In genomic region chr15:72970965-72971746, GRCh38 we compare ENCODE assay signal across 12 cellular contexts.
DNase-seq lines count a peak whose midpoint lies in the region; ATAC-seq and TF ChIP-seq lines count a peak whose summit lies in the region.
"Had no signal": no experiment of that assay in that cellular context is flagged by ENCODE, and none has a peak within 500 bp of the region (broad histone marks: within the 10 kb centered on the region; RNA-seq: fewer than 3 reads in every experiment).

No MANE protein-coding gene starts in this region.

- H3K9ac ChIP-seq in mesendoderm (ENCODE audit: low read length): no peak overlapping the region

- H2AK5ac ChIP-seq in mesendoderm (ENCODE audit: low read length): no peak overlapping the region

- no peak overlapping the region for H2BK5ac ChIP-seq in mesendoderm (ENCODE audit: low read length)

- no peak overlapping the region for H2BK120ac ChIP-seq in mesendoderm (ENCODE audit: low read depth, low read length)

- H3K4me1 ChIP-seq in mesendoderm (ENCODE audit: control insufficient read depth, low read depth, low read length) (peaks cover 9% of the 10 kb centered on the region), thoracic aorta (ENCODE audit: control insufficient read depth in 1 of 2, low read depth in 2 of 2) (peaks cover 14 to 22% of the 10 kb centered on the region in 2 donors)

- no peaks in the 10 kb centered on the region for H3K27me3 ChIP-seq in mesendoderm (ENCODE audit: insufficient read depth, low read length, poor library complexity)
- H3K27me3 ChIP-seq in thoracic aorta (replicated peaks; ENCODE audit: insufficient read depth): no peaks in the 10 kb centered on the region

- no CpG with 5 or more reads among the region's 12 CpGs for WGBS in mesendoderm (ENCODE audit: extremely low coverage, insufficient coverage, low lambda C conversion rate)

- no peak overlapping the region for H4K8ac ChIP-seq in mesendoderm (ENCODE audit: low read depth, low read length)

- H3K9me3 ChIP-seq in thoracic aorta: no peaks in the 10 kb centered on the region

- H3K4ac ChIP-seq in mesendoderm (ENCODE audit: low read depth, low read length): no peak overlapping the region

- H3K18ac ChIP-seq in mesendoderm (ENCODE audit: low read length): peak overlapping the region; percentile 65

- H3K4me2 ChIP-seq in mesendoderm (ENCODE audit: low read length): no peak overlapping the region

- no peaks in the 10 kb centered on the region for H3K79me1 ChIP-seq in mesendoderm (ENCODE audit: low read length)

- H3K27ac ChIP-seq in mesendoderm (ENCODE audit: low read depth, low read length) (no peak overlapping the region), thoracic aorta (peak overlapping the region; percentile 55 to 59)

- peak overlapping the region; percentile 50 for H3K4me3 ChIP-seq in epithelial cell of proximal tubule (ENCODE audit: low read depth, low read length)
- H3K4me3 ChIP-seq in mesendoderm (ENCODE audit: low read length): no peak overlapping the region
- peak overlapping the region; percentile 65 for H3K4me3 ChIP-seq in thoracic aorta
- H3K4me3 ChIP-seq: skin epidermis had no signal

- DNase-seq in RPMI7951 (ENCODE audit: low read depth) (peak; percentile 53), epithelial cell of proximal tubule (ENCODE audit: low read depth) (no peak), mesendoderm (no peak), thoracic aorta (ENCODE audit: low spot score) (no peak), NCI-H128 (lab: John Stamatoyannopoulos, UW; ENCODE audit: unreplicated experiment) (no peak), T-helper 9 cell (no peak)
- DNase-seq: activated T-cell treated with anti-CD3 and anti-CD28 coated beads, Interleukin-2, amount 50 U/mL, for 24 hours; DMS79; Karpas-422; NCI-H526 treated with DMSO at 0.1 percent for 48 hours had no signal

- no peaks in the 10 kb centered on the region for H3K79me2 ChIP-seq in mesendoderm (ENCODE audit: control insufficient read depth, insufficient read depth, low read length)

- H2BK15ac ChIP-seq in mesendoderm (replicated peaks; ENCODE audit: low read depth): no peak overlapping the region

- no peak overlapping the region for H3K23ac ChIP-seq in mesendoderm (ENCODE audit: low read length)

- H4K5ac ChIP-seq in mesendoderm (ENCODE audit: low read length): no peak overlapping the region

- no peak overlapping the region for H3K56ac ChIP-seq in mesendoderm (ENCODE audit: low read length)

- no peaks in the 10 kb centered on the region for H3K36me3 ChIP-seq in mesendoderm (ENCODE audit: control insufficient read depth, insufficient read depth, low read length)
- H3K36me3 ChIP-seq in thoracic aorta: no peaks in the 10 kb centered on the region

- no peak for TF ChIP-seq CTCF in epithelial cell of proximal tubule (conservative IDR thresholded peaks at IDR 0.05; ENCODE audit: low read depth, low read length)
- no peak for TF ChIP-seq CTCF in thoracic aorta (IDR thresholded peaks at IDR 0.05)

- ATAC-seq in thoracic aorta (ENCODE audit: insufficient number of reproducible peaks, low FRiP score, low read depth) (no peak), HG03108 (IDR thresholded peaks at IDR 0.05; ENCODE audit: unreplicated experiment) (no peak)
